Comparison of ENCODE assay signal across 23 cellular contexts in the genomic region with DNA sequence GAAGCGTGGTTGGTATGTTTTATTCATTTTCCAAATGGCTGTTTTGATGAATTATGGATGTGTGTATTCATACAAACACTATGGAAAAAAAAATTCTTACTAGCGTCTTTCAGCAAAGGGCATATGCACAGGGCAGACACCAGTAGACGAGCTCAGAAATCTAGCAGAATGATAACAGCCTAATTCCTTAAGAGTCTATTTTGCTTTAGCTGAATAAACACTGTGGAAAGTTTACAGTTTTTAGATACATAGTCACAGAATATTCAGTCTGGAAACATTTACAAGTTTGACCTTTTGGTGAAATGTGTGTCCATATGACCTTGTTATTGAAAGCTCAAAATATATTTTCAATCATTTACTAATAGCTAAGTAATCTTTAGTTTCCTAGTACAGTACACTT.
"Had no signal": no experiment of that assay in that cellular context is flagged by ENCODE, and none has a peak within 500 bp of the region (broad histone marks: within the 10 kb centered on the region; RNA-seq: fewer than 3 reads in every experiment).

No MANE protein-coding gene starts in this region.

- H3K27me3 ChIP-seq: gastroesophageal sphincter, pancreas, suprapubic skin, thyroid gland had no signal

- H3K27me3 Mint-ChIP-seq: naive B cell, progenitor cell of endocrine pancreas had no signal

- H3K27ac ChIP-seq: coronary artery, gastroesophageal sphincter, left ventricle myocardium inferior, pancreas, suprapubic skin, thyroid gland had no signal

- H3K36me3 ChIP-seq: gastroesophageal sphincter, left ventricle myocardium inferior, pancreas, suprapubic skin, thyroid gland had no signal

- H3K4me3 Mint-ChIP-seq: immature natural killer cell, nephron, type B pancreatic cell had no signal

- H3K4me1 Mint-ChIP-seq: immature natural killer cell, naive B cell had no signal

- H3K9me3 Mint-ChIP-seq: immature natural killer cell, type B pancreatic cell had no signal

- DNase-seq: effector CD8-positive, alpha-beta T cell; foreskin fibroblast; glutamatergic neuron; immature natural killer cell; kidney; left cardiac atrium; left ventricle myocardium inferior; mesendoderm; naive B cell; occipital lobe; right cardiac atrium; small intestine; stimulated activated CD4-positive, alpha-beta T cell treated with anti-CD3 and anti-CD28 coated beads, Interleukin-2, amount 100 ng/mL, for 48 hours; stimulated activated naive CD8-positive, alpha-beta T cell treated with anti-CD3 and anti-CD28 coated beads, Interleukin-15, Interleukin-2, amounts not matched to agents 100 U/mL and 50 U/mL, for 24 hours; thyroid gland had no signal

- H3K4me1 ChIP-seq: left ventricle myocardium inferior, pancreas, suprapubic skin, thyroid gland had no signal

- H3K9me3 ChIP-seq: gastroesophageal sphincter, pancreas, suprapubic skin, thyroid gland had no signal

- H3K36me3 Mint-ChIP-seq: immature natural killer cell, naive B cell, type B pancreatic cell had no signal

- ATAC-seq: gastroesophageal sphincter; left cardiac atrium; right cardiac atrium; stimulated activated naive CD8-positive, alpha-beta T cell treated with anti-CD3 and anti-CD28 coated beads, Interleukin-15, Interleukin-2, amounts not matched to agents 100 U/mL and 50 U/mL, for 24 hours had no signal

- H3K27ac Mint-ChIP-seq: immature natural killer cell, naive B cell, nephron, type B pancreatic cell had no signal

- H3K4me3 ChIP-seq: coronary artery, gastroesophageal sphincter, left ventricle myocardium inferior, lung, pancreas, suprapubic skin, thyroid gland had no signal
